ENCODE assay signal across 22 cellular contexts in genomic region chr3:128402319-128402718, GRCh38.
"Had no signal": no experiment of that assay in that cellular context is flagged by ENCODE, and none has a peak within 500 bp of the region (broad histone marks: within the 10 kb centered on the region; RNA-seq: fewer than 3 reads in every experiment).

No MANE protein-coding gene starts in this region.

- ATAC-seq: activated T-cell treated with anti-CD3 and anti-CD28 coated beads, Interleukin-2, amount 50 U/mL, for 4 hours; left lung; T-cell had no signal

- H3K4me3 ChIP-seq: hepatocyte, left lung, sigmoid colon, spleen, thyroid gland had no signal

- H3K27ac ChIP-seq: epithelial cell of prostate, hepatocyte, left lung, neutrophil, parathyroid adenoma, sigmoid colon, spleen, thyroid gland had no signal

- H3K4me1 Mint-ChIP-seq: memory B cell had no signal

- H3K9me3 Mint-ChIP-seq: activated naive CD4-positive, alpha-beta T cell treated with anti-CD3 and anti-CD28 coated beads for 36 hours; activated T-cell treated with anti-CD3 and anti-CD28 coated beads, Interleukin-2, amount 50 U/mL, for 4 hours; endodermal cell; memory B cell; naive B cell; T-cell had no signal

- H3K9me3 ChIP-seq: left lung, neutrophil, sigmoid colon, spleen, thyroid gland had no signal

- H3K36me3 ChIP-seq: left lung, neutrophil, sigmoid colon, thyroid gland had no signal

- H3K4me1 ChIP-seq: left lung, parathyroid adenoma, sigmoid colon, spleen, thyroid gland had no signal

- H3K27ac Mint-ChIP-seq: activated naive CD4-positive, alpha-beta T cell treated with anti-CD3 and anti-CD28 coated beads for 36 hours; endodermal cell; memory B cell; T-cell had no signal

- H3K4me3 Mint-ChIP-seq: activated naive CD4-positive, alpha-beta T cell treated with anti-CD3 and anti-CD28 coated beads for 36 hours; activated T-cell treated with anti-CD3 and anti-CD28 coated beads, Interleukin-2, amount 50 U/mL, for 4 hours; brain; endodermal cell; memory B cell; naive B cell; T-cell had no signal

- H3K36me3 Mint-ChIP-seq: brain, naive B cell, T-cell had no signal

- DNase-seq: activated CD4-positive, alpha-beta T cell treated with anti-CD3 and anti-CD28 coated beads, Interleukin-2, amount 50 U/mL, for 1 hour; activated CD4-positive, CD25-positive, alpha-beta regulatory T cell treated with anti-CD3 and anti-CD28 coated beads, Interleukin-2, amount 50 U/mL, for 72 hours; activated CD8-positive, alpha-beta memory T cell treated with anti-CD3 and anti-CD28 coated beads, Interleukin-2, amount 50 U/mL, for 4 hours; activated naive CD4-positive, alpha-beta T cell treated with anti-CD3 and anti-CD28 coated beads for 36 hours; activated T-cell treated with anti-CD3 and anti-CD28 coated beads, Interleukin-2, amount 50 U/mL, for 4 hours; central memory CD4-positive, alpha-beta T cell; endodermal cell; foreskin fibroblast; left lung; naive B cell; sigmoid colon; spleen; stimulated activated naive CD4-positive, alpha-beta T cell; T-cell; T1000; thyroid gland had no signal

- H3K27me3 Mint-ChIP-seq: memory B cell, naive B cell, T-cell had no signal

- H3K27me3 ChIP-seq: hepatocyte, left lung, neutrophil, sigmoid colon, spleen, thyroid gland had no signal
